11 cellular contexts compared by ENCODE assay signal in genomic region chr14:103880986-103881926, GRCh38. TPM values are rescaled to one million over a fixed set of nuclear protein-coding genes. Genes with fewer than 3 reads are reported as not detected.
DNase-seq lines count a peak whose midpoint lies in the region; ATAC-seq and TF ChIP-seq lines count a peak whose summit lies in the region.
"Had no signal": no experiment of that assay in that cellular context is flagged by ENCODE, and none has a peak within 500 bp of the region (broad histone marks: within the 10 kb centered on the region; RNA-seq: fewer than 3 reads in every experiment).

No MANE protein-coding gene starts in this region.

- peak overlapping the region; percentile 6 for H3K4me3 Mint-ChIP-seq in activated T-cell treated with anti-CD3 and anti-CD28 coated beads, Interleukin-2, amount 50 U/mL, for 24 hours
- no peak overlapping the region for H3K4me3 Mint-ChIP-seq in neural progenitor cell

- H3K4me1 ChIP-seq in heart left ventricle (peaks cover 10 to 42% (median 37%) of the 10 kb centered on the region in 12 donors), neural progenitor cell (peaks cover 14% of the 10 kb centered on the region), upper lobe of right lung (peaks cover 40% of the 10 kb centered on the region)

- peak in 4 of 12 donors; percentile 10 to 47 (median 32) for TF ChIP-seq CTCF in heart left ventricle (IDR thresholded peaks at IDR 0.05)
- TF ChIP-seq CTCF in neural progenitor cell (IDR thresholded peaks at IDR 0.05), result no peak
- no peak for TF ChIP-seq CTCF in upper lobe of right lung (IDR thresholded peaks at IDR 0.05)

- H3K36me3 Mint-ChIP-seq in activated T-cell treated with anti-CD3 and anti-CD28 coated beads, Interleukin-2, amount 50 U/mL, for 24 hours (ENCODE audit: low read depth), result no peaks in the 10 kb centered on the region
- H3K36me3 Mint-ChIP-seq in neural progenitor cell, result no peaks in the 10 kb centered on the region

- H2AFZ ChIP-seq in neural progenitor cell (replicated peaks), result no peak overlapping the region

- H4K20me1 ChIP-seq in neural progenitor cell (ENCODE audit: low read depth), result no peaks in the 10 kb centered on the region

- no peak overlapping the region for H3K9ac ChIP-seq in neural progenitor cell

- DNase-seq in activated T-cell treated with anti-CD3 and anti-CD28 coated beads, Interleukin-2, amount 50 U/mL, for 24 hours, result no peak
- no peak for DNase-seq in activated T-cell treated with anti-CD3 and anti-CD28 coated beads, Interleukin-2, amount 50 U/mL, for 1 hour
- DNase-seq in heart left ventricle (peak in 4 of 5 donors; percentile 47 to 82 (median 62)), neural progenitor cell (ENCODE audit: low spot score) (no peak), upper lobe of right lung (peak; percentile 71), NCI-H510A treated with DMSO at 0.1 percent for 48 hours (lab: John Stamatoyannopoulos, UW) (no peak)
- DNase-seq: activated T-cell treated with anti-CD3 and anti-CD28 coated beads, Interleukin-2, amount 50 U/mL, for 4 hours; NCI-H1048; NK-92 treated with Interleukin-12 subunit alpha and Interleukin-12 subunit beta, amount 100 ng/mL, for 24 hours had no signal

- no peaks in the 10 kb centered on the region for H3K79me2 ChIP-seq in neural progenitor cell (ENCODE audit: low read depth)

- 44 to 61% (median 50%) methylated on average over 13 to 25 of the region's 25 CpGs for WGBS in heart left ventricle, 4 donors

- H3K27me3 ChIP-seq in heart left ventricle (peaks cover 0 to 7% (median 0%) of the 10 kb centered on the region in 9 donors), neural progenitor cell (peaks cover 13% of the 10 kb centered on the region), upper lobe of right lung (no peaks in the 10 kb centered on the region)

- peaks cover 7% of the 10 kb centered on the region for H3F3A ChIP-seq in neural progenitor cell (ENCODE audit: low read depth)

- H3K27me3 Mint-ChIP-seq in activated T-cell treated with anti-CD3 and anti-CD28 coated beads, Interleukin-2, amount 50 U/mL, for 24 hours, result peaks cover 4% of the 10 kb centered on the region
- peaks cover 2% of the 10 kb centered on the region for H3K27me3 Mint-ChIP-seq in neural progenitor cell (ENCODE audit: insufficient read depth, low read depth)

- ATAC-seq in heart left ventricle (peak; percentile 57 to 77 (median 64)), upper lobe of right lung (peak; percentile 27), HG03039 (IDR thresholded peaks at IDR 0.05; ENCODE audit: unreplicated experiment) (no peak), HG03520 (IDR thresholded peaks at IDR 0.05; ENCODE audit: unreplicated experiment) (no peak)

- H3K9me3 Mint-ChIP-seq in activated T-cell treated with anti-CD3 and anti-CD28 coated beads, Interleukin-2, amount 50 U/mL, for 24 hours, result no peaks in the 10 kb centered on the region
- H3K9me3 Mint-ChIP-seq in neural progenitor cell, result no peaks in the 10 kb centered on the region
- H3K9me3 Mint-ChIP-seq: activated T-cell treated with anti-CD3 and anti-CD28 coated beads, Interleukin-2, amount 50 U/mL, for 4 hours had no signal

- no peak overlapping the region for H3K27ac Mint-ChIP-seq in activated T-cell treated with anti-CD3 and anti-CD28 coated beads, Interleukin-2, amount 50 U/mL, for 24 hours
- peak overlapping the region; percentile 66 for H3K27ac Mint-ChIP-seq in neural progenitor cell

- H3K4me1 Mint-ChIP-seq in activated T-cell treated with anti-CD3 and anti-CD28 coated beads, Interleukin-2, amount 50 U/mL, for 24 hours (ENCODE audit: low read depth), result peaks cover 18% of the 10 kb centered on the region
- peaks cover 33% of the 10 kb centered on the region for H3K4me1 Mint-ChIP-seq in neural progenitor cell

- H3K27ac ChIP-seq in heart left ventricle (peak overlapping the region; percentile 63 to 95 (median 84)), neural progenitor cell (no peak overlapping the region), upper lobe of right lung (peak overlapping the region; percentile 84)

- H3K9me3 ChIP-seq in heart left ventricle, result no peaks in the 10 kb centered on the region
- H3K9me3 ChIP-seq in neural progenitor cell (ENCODE audit: low read depth), result no peaks in the 10 kb centered on the region
- no peaks in the 10 kb centered on the region for H3K9me3 ChIP-seq in upper lobe of right lung

- peak overlapping the region in 2 of 12 donors; percentile 5 to 32 for H3K4me3 ChIP-seq in heart left ventricle
- no peak overlapping the region for H3K4me3 ChIP-seq in neural progenitor cell
- H3K4me3 ChIP-seq in upper lobe of right lung, result peak overlapping the region; percentile 41

- intact Hi-C loops in heart left ventricle (cut with DNase I) (loop anchor here in 1 of 10 donors (1.0 to 2.0 kb wide), 2 partner anchors 34 to 72 kb away; partner anchors contain the start of gene PPP1R13B), upper lobe of right lung (cut with DNase I) (no loop called here)

- TF ChIP-seq POLR2A in heart left ventricle (IDR thresholded peaks at IDR 0.05), result no peak

- no peak overlapping the region for H3K4me2 ChIP-seq in neural progenitor cell

- H3K36me3 ChIP-seq in heart left ventricle (no peaks in the 10 kb centered on the region), neural progenitor cell (no peaks in the 10 kb centered on the region), upper lobe of right lung (no peaks in the 10 kb centered on the region)

RNA-seq across cellular contexts. Expression of gene PPP1R13B, which starts 33.9 kb away (rescaled TPM):
- total RNA-seq in heart left ventricle (10 to 100 TPM; 59.0 to 96.2 (median 78.1) TPM), neural progenitor cell (ENCODE audit: low replicate concordance) (2.4 and 2.5 TPM in 2 replicates), upper lobe of right lung (78.5 TPM)
- 10 to 100 TPM; 27.5 to 47.6 TPM for polyA plus RNA-seq in heart left ventricle

RNA-seq across cellular contexts. Expression of gene TDRD9, which starts 47.0 kb away (rescaled TPM):
- total RNA-seq in heart left ventricle (1 to 10 TPM; 1.1 to 9.6 (median 2.1) TPM), neural progenitor cell (ENCODE audit: low replicate concordance) (not detected in 2 replicates), upper lobe of right lung (6.2 TPM)
- polyA plus RNA-seq in heart left ventricle, result 1 to 10 TPM; 1.7 to 9.6 TPM

Comparison
In these comparisons a context has a peak if more than half of its experiments do, and no peak if none do; other contexts are left out.
1. DNase-seq: peak in heart left ventricle (4 of 5) and upper lobe of right lung (single experiment); none in activated T-cell treated with anti-CD3 and anti-CD28 coated beads, Interleukin-2, amount 50 U/mL, for 24 hours (single experiment), activated T-cell treated with anti-CD3 and anti-CD28 coated beads, Interleukin-2, amount 50 U/mL, for 1 hour (single experiment), neural progenitor cell (single experiment) and NCI-H510A treated with DMSO at 0.1 percent for 48 hours (single experiment).
2. ATAC-seq: peak in heart left ventricle (4 of 4) and upper lobe of right lung (single experiment); none in HG03039 (single experiment) and HG03520 (single experiment).
3. RNA of gene PPP1R13B, which starts 33.9 kb away (total RNA-seq): 78.5 TPM in upper lobe of right lung (single experiment) and 59.0 to 96.2 TPM in heart left ventricle; 2.4 to 2.5 TPM in neural progenitor cell; every median in the first group is over 10 times any median in the second.